Comparison of ENCODE assay signal across 9 cellular contexts in the genomic region with DNA sequence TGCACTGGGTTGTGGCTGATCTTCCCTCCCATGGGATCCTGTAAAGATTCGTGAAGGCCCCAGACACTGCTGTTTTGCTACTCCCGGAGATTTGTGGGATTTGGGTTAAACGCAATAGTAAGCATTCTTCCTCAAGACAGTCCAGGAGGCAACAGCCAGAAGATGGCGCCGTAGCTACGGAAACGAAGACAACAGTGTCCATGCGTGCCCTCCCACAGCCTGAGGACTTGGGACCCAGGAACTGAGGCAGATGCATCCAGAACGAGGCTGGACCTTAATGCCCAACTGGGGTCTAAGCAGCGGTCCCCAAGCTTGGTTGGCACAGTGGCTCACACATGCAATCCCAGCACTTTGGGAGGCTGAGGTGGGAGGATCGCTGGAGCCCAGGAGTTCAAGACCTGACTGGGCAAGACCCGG. TPM values are rescaled to one million over a fixed set of nuclear protein-coding genes. Genes with fewer than 3 reads are reported as not detected.
DNase-seq lines count a peak whose midpoint lies in the region; ATAC-seq and TF ChIP-seq lines count a peak whose summit lies in the region.
"Had no signal": no experiment of that assay in that cellular context is flagged by ENCODE, and none has a peak within 500 bp of the region (broad histone marks: within the 10 kb centered on the region; RNA-seq: fewer than 3 reads in every experiment).

No MANE protein-coding gene starts in this region.

- POLR2A ChIA-PET in Panc1 (lab: Charles Lee) = no interaction called here

- TF ChIP-seq CTCF in AG09309 (IDR thresholded peaks at IDR 0.05; ENCODE audit: control insufficient read depth, insufficient read depth, low read depth, low read length, missing control alignments) (peak; percentile 65), GM12873 (IDR thresholded peaks at IDR 0.05; ENCODE audit: insufficient read depth, low read depth, low read length, missing control alignments) (peak; percentile 36), Panc1 (IDR thresholded peaks at IDR 0.05) (peak; percentile 84), epithelial cell of proximal tubule (conservative IDR thresholded peaks at IDR 0.05; ENCODE audit: low read depth, low read length) (peak; percentile 55)

- DNase-seq in AG09309 (ENCODE audit: low read depth) (peak; percentile 59), Panc1 (ENCODE audit: low read depth, low spot score) (peak; percentile 10), epithelial cell of proximal tubule (ENCODE audit: low read depth) (no peak), mucosa of gallbladder (ENCODE audit: low spot score) (peak; percentile 58)

- BruUV-seq in Panc1 (replicated peaks; lab: Mats Ljungman, UMichigan) = no TSS peak

- H3K4me3 ChIP-seq in AG09309 (ENCODE audit: control insufficient read depth, low read depth, low read length) (no peak overlapping the region), Panc1 (ENCODE audit: low read depth in 2 of 2, low read length in 2 of 2) (0 out of 4 replicates have a peak overlapping the region, but pooled peaks of 1 of the 2 experiments have one; percentile 6), epithelial cell of proximal tubule (ENCODE audit: low read depth, low read length) (no peak overlapping the region)

- intact Hi-C loops in Panc1 (cut with micrococcal nuclease; ENCODE audit: unreplicated experiment) = loop anchor here (10.0 kb wide), 1 partner anchor 277 kb away; no protein-coding TSS in a partner anchor

- H3K4me1 ChIP-seq in Panc1 (ENCODE audit: control insufficient read depth, insufficient read depth, low read length) = no peaks in the 10 kb centered on the region

- H3K36me3 ChIP-seq in Panc1 (ENCODE audit: control insufficient read depth, insufficient read depth, low read length) = no peaks in the 10 kb centered on the region

- H3K9me3 ChIP-seq in Panc1 (ENCODE audit: control insufficient read depth, insufficient read depth, low read depth, low read length) = no peaks in the 10 kb centered on the region

- in situ Hi-C loops in Panc1 (cut with HindIII; ENCODE audit: low pct_unique_long_range_greater_than_20kb, low sequenced_read_pairs) = no loop called here

- CTCF ChIA-PET in Panc1 (lab: Charles Lee) = interaction anchor here (1.1 kb wide), 1 partner anchor 282 kb away, joined by 5 read pairs; no protein-coding TSS in a partner anchor

- ATAC-seq in Panc1 (peak; percentile 74), GM18873 (IDR thresholded peaks at IDR 0.05; ENCODE audit: low FRiP score, unreplicated experiment) (no peak), GM18867 (IDR thresholded peaks at IDR 0.05; ENCODE audit: unreplicated experiment) (no peak), HG02759 (IDR thresholded peaks at IDR 0.05; ENCODE audit: unreplicated experiment) (no peak)

- peaks cover 5% of the 10 kb centered on the region for H3K27me3 ChIP-seq in Panc1 (ENCODE audit: control insufficient read depth, insufficient read depth, low read length)

- H3K27ac ChIP-seq in Panc1 (ENCODE audit: low read length) = no peak overlapping the region
- H3K27ac ChIP-seq: KMS-11 had no signal

RNA-seq across cellular contexts. Expression of gene ZNF507, which starts 57.6 kb away (rescaled TPM):
- 28.3 TPM for total RNA-seq in Panc1 (2021; ENCODE audit: unreplicated experiment)
- polyA plus RNA-seq in Panc1 (2012; ENCODE audit: insufficient read length) = 9.3 TPM
- total RNA-seq in epithelial cell of proximal tubule = 5.1 and 7.6 TPM in 2 replicates
- total RNA-seq in mucosa of gallbladder = 21.8 TPM
